In genomic region chr20:48282591-48283228, GRCh38 we compare ENCODE assay signal across 20 cellular contexts.
DNase-seq lines count a peak whose midpoint lies in the region; ATAC-seq, FAIRE-seq and TF ChIP-seq lines count a peak whose summit lies in the region.
"Had no signal": no experiment of that assay in that cellular context is flagged by ENCODE, and none has a peak within 500 bp of the region (broad histone marks: within the 10 kb centered on the region; RNA-seq: fewer than 3 reads in every experiment).

No MANE protein-coding gene starts in this region.

- H3K4me3 ChIP-seq in H1 (ENCODE audit: extremely low read depth in 1 of 4, insufficient read depth in 2 of 4, low read depth in 3 of 4, low read length in 4 of 4): no peak overlapping the region
- H3K4me3 ChIP-seq: dorsolateral prefrontal cortex, right atrium auricular region, SJSA1, tibial artery had no signal

- no peak overlapping the region for H3K18ac ChIP-seq in H1 (ENCODE audit: extremely low read depth, low read length)

- H3K4me2 ChIP-seq in H1 (ENCODE audit: insufficient read depth in 1 of 2, low read depth in 2 of 2, low read length in 2 of 2): no peak overlapping the region

- TF ChIP-seq RAD21 in H1 (IDR thresholded peaks at IDR 0.05 in 1 of 2, conservative IDR thresholded peaks at IDR 0.05 in 1 of 2; ENCODE audit: low read depth in 2 of 2, low read length in 2 of 2): no peak

- no peak overlapping the region for H3K56ac ChIP-seq in H1 (replicated peaks; ENCODE audit: insufficient read length, low read depth, low read length)

- H2BK5ac ChIP-seq in H1 (ENCODE audit: low read depth, low read length): no peak overlapping the region

- H3K27me3 Mint-ChIP-seq in stimulated activated naive CD8-positive, alpha-beta T cell treated with anti-CD3 and anti-CD28 coated beads, Interleukin-15, amount 100 ng/mL, for 72 hours: peaks cover 13% of the 10 kb centered on the region

- H2BK20ac ChIP-seq in H1 (ENCODE audit: low read length): no peak overlapping the region

- no peak overlapping the region for H4K8ac ChIP-seq in H1 (ENCODE audit: extremely low read depth, insufficient read depth, low read length)

- no peak overlapping the region for H3K23ac ChIP-seq in H1 (ENCODE audit: insufficient read length)

- no peak overlapping the region for H4K5ac ChIP-seq in H1 (ENCODE audit: insufficient read length, low read depth, low read length)

- H3K27ac Mint-ChIP-seq in stimulated activated naive CD8-positive, alpha-beta T cell treated with anti-CD3 and anti-CD28 coated beads, Interleukin-15, amount 100 ng/mL, for 72 hours: no peak overlapping the region
- H3K27ac Mint-ChIP-seq: activated CD4-positive, alpha-beta T cell treated with anti-CD3 and anti-CD28 coated beads for 36 hours; CD8-positive, alpha-beta T cell; stimulated activated memory B cell treated with anti-CD40 and anti-IgM and Interleukin-4, amounts not matched to agents 10 μg/mL and 1 μg/mL and 100 μg/mL, for 72 hours had no signal

- no peaks in the 10 kb centered on the region for H3K36me3 ChIP-seq in H1 (ENCODE audit: control insufficient read depth in 2 of 4, insufficient read depth in 4 of 4, low read length in 3 of 4)
- H3K36me3 ChIP-seq: right atrium auricular region, SJSA1, tibial artery had no signal

- H3K27ac ChIP-seq in H1 (ENCODE audit: low read depth, low read length): no peak overlapping the region
- H3K27ac ChIP-seq: right atrium auricular region, SJSA1 had no signal

- CTCF ChIA-PET in H1 (lab: Charles Lee; ENCODE audit: partially characterized antibody): interaction anchor here (1.1 to 1.6 kb wide), 3 partner anchors 62 to 338 kb away, joined by 3 read pairs; no protein-coding TSS in a partner anchor

- TF ChIP-seq CTCF in H1 (IDR thresholded peaks at IDR 0.05; ENCODE audit: control extremely low read depth in 1 of 3, insufficient read depth in 1 of 3, low read depth in 1 of 3, low read length in 3 of 3): no peak

- H4K91ac ChIP-seq in H1 (replicated peaks; ENCODE audit: insufficient read length, low read length): no peak overlapping the region

- peak; percentile 3 for DNase-seq in stimulated activated naive CD8-positive, alpha-beta T cell treated with anti-CD3 and anti-CD28 coated beads, Interleukin-15, Interleukin-2, amounts not matched to agents 100 U/mL and 50 U/mL, for 24 hours
- no peak for DNase-seq in stimulated activated naive CD8-positive, alpha-beta T cell treated with anti-CD3 and anti-CD28 coated beads, Interleukin-15, amount 100 ng/mL, for 72 hours
- DNase-seq in NCI-H2171 treated with DMSO at 0.1 percent for 48 hours (lab: John Stamatoyannopoulos, UW) (peak; percentile 64), H1 (ENCODE audit: low read depth in 1 of 2, low spot score in 2 of 2) (no peak), HK-2 (ENCODE audit: unreplicated experiment) (no peak), DMS79 treated with DMSO at 0.1 percent for 48 hours (lab: John Stamatoyannopoulos, UW) (no peak)
- DNase-seq: activated CD4-positive, alpha-beta T cell treated with anti-CD3 and anti-CD28 coated beads for 36 hours; activated effector memory CD4-positive, alpha-beta T cell treated with anti-CD3 and anti-CD28 coated beads, Interleukin-2, amount 50 U/mL, for 16 hours; CD8-positive, alpha-beta T cell; NCI-H2107; NCI-H526 treated with DMSO at 0.1 percent for 48 hours; PC-3; tibial artery had no signal

- H3K4me3 Mint-ChIP-seq in stimulated activated naive CD8-positive, alpha-beta T cell treated with anti-CD3 and anti-CD28 coated beads, Interleukin-15, amount 100 ng/mL, for 72 hours: no peak overlapping the region
- H3K4me3 Mint-ChIP-seq: activated CD4-positive, alpha-beta T cell treated with anti-CD3 and anti-CD28 coated beads for 36 hours; CD8-positive, alpha-beta T cell; stimulated activated memory B cell treated with anti-CD40 and anti-IgM and Interleukin-4, amounts not matched to agents 10 μg/mL and 1 μg/mL and 100 μg/mL, for 72 hours had no signal

- no peak for TF ChIP-seq EP300 in H1 (IDR thresholded peaks at IDR 0.05; ENCODE audit: borderline replicate concordance in 1 of 2, low read depth in 2 of 2, low read length in 2 of 2)

- no peaks in the 10 kb centered on the region for H3K4me1 Mint-ChIP-seq in stimulated activated naive CD8-positive, alpha-beta T cell treated with anti-CD3 and anti-CD28 coated beads, Interleukin-15, amount 100 ng/mL, for 72 hours
- H3K4me1 Mint-ChIP-seq: activated CD4-positive, alpha-beta T cell treated with anti-CD3 and anti-CD28 coated beads for 36 hours had no signal

- no peak overlapping the region for H2BK12ac ChIP-seq in H1 (ENCODE audit: low read depth, low read length)

- 90% methylated on average over 4 of the region's 4 CpGs; no CpG with 5 or more reads in 1 of the 2 experiments for WGBS in H1 (ENCODE audit: extremely low coverage in 1 of 2, insufficient coverage in 1 of 2, insufficient read length in 1 of 2, insufficient replicate concordance in 2 of 2, low coverage in 1 of 2, low lambda C conversion rate in 2 of 2, missing lambda C conversion rate in 1 of 2), 2 experiments

- no peaks in the 10 kb centered on the region for H3K79me1 ChIP-seq in H1 (ENCODE audit: low read depth, low read length)

- H3K4ac ChIP-seq in H1 (replicated peaks; ENCODE audit: insufficient read length, low read depth, low read length): no peak overlapping the region

- H3K9ac ChIP-seq in H1 (replicated peaks in 1 of 4; ENCODE audit: extremely low read depth in 1 of 4, low read depth in 3 of 4, low read length in 3 of 4): no peak overlapping the region

- H4K20me1 ChIP-seq in H1 (replicated peaks in 1 of 2; ENCODE audit: control insufficient read depth in 1 of 2, insufficient read depth in 2 of 2, low read length in 2 of 2): no peaks in the 10 kb centered on the region

- no peak overlapping the region for H2BK15ac ChIP-seq in H1 (ENCODE audit: low read length)

- FAIRE-seq in H1 (lab: Jason Lieb, UNC): no peak
- FAIRE-seq: frontal cortex had no signal

- no peak overlapping the region for H2AK5ac ChIP-seq in H1 (ENCODE audit: low read depth, low read length)

- H3K23me2 ChIP-seq in H1 (ENCODE audit: low read depth, low read length): no peaks in the 10 kb centered on the region

- H2AFZ ChIP-seq in H1 (ENCODE audit: low read length): no peak overlapping the region

- TF ChIP-seq POLR2A in H1 (IDR thresholded peaks at IDR 0.05; ENCODE audit: control extremely low read depth in 1 of 2, low read depth in 2 of 2, low read length in 2 of 2): no peak

- POLR2A ChIA-PET in H1 (lab: Charles Lee; ENCODE audit: partially characterized antibody): no interaction called here

- no peaks in the 10 kb centered on the region for H3K79me2 ChIP-seq in H1 (ENCODE audit: control insufficient read depth in 1 of 2, insufficient read depth in 2 of 2, low read length in 2 of 2)

- ATAC-seq in stimulated activated naive CD8-positive, alpha-beta T cell treated with anti-CD3 and anti-CD28 coated beads, Interleukin-15, Interleukin-2, amounts not matched to agents 100 U/mL and 50 U/mL, for 24 hours: peak; percentile 40
- no peak for ATAC-seq in stimulated activated naive CD8-positive, alpha-beta T cell treated with anti-CD3 and anti-CD28 coated beads, Interleukin-15, amount 100 ng/mL, for 72 hours
- ATAC-seq in GM19023 (IDR thresholded peaks at IDR 0.05; ENCODE audit: unreplicated experiment) (no peak), HG02840 (IDR thresholded peaks at IDR 0.05; ENCODE audit: low FRiP score, unreplicated experiment) (no peak)
- ATAC-seq: activated CD4-positive, alpha-beta T cell treated with anti-CD3 and anti-CD28 coated beads for 36 hours; CD8-positive, alpha-beta T cell; stimulated activated memory B cell treated with anti-CD40 and anti-IgM and Interleukin-4, amounts not matched to agents 10 μg/mL and 1 μg/mL and 100 μg/mL, for 72 hours had no signal

- H2BK120ac ChIP-seq in H1 (replicated peaks; ENCODE audit: low read depth, low read length): no peak overlapping the region

- no peaks in the 10 kb centered on the region for H3K27me3 ChIP-seq in H1 (replicated peaks in 1 of 4; ENCODE audit: control insufficient read depth in 3 of 4, extremely low read depth in 1 of 4, insufficient read depth in 3 of 4, low read length in 3 of 4)
- H3K27me3 ChIP-seq: dorsolateral prefrontal cortex, right atrium auricular region, SJSA1, tibial artery had no signal

- no peaks in the 10 kb centered on the region for H3K9me3 Mint-ChIP-seq in stimulated activated naive CD8-positive, alpha-beta T cell treated with anti-CD3 and anti-CD28 coated beads, Interleukin-15, amount 100 ng/mL, for 72 hours
- H3K9me3 Mint-ChIP-seq: CD8-positive, alpha-beta T cell had no signal

- H3K14ac ChIP-seq in H1 (ENCODE audit: insufficient read length): no peak overlapping the region

- H3K4me1 ChIP-seq in H1 (replicated peaks in 1 of 4; ENCODE audit: control insufficient read depth in 3 of 4, insufficient read depth in 4 of 4, low read length in 3 of 4): peaks cover 0 to 3% (median under 1%) of the 10 kb centered on the region in 4 experiments; a peak in 3 of 7 replicates

- H3K9me3 ChIP-seq in H1 (ENCODE audit: insufficient read depth in 2 of 2, low read depth in 1 of 2, low read length in 1 of 2): no peaks in the 10 kb centered on the region
- H3K9me3 ChIP-seq: right atrium auricular region, SJSA1, tibial artery had no signal

TF ChIP-seq in H1, 55 proteins besides CTCF, POLR2A, EP300 and RAD21:
- TF ChIP-seq YY1 (IDR thresholded peaks at IDR 0.05; ENCODE audit: low read depth, low read length) (no peak), TEAD4 (IDR thresholded peaks at IDR 0.05; ENCODE audit: low read depth, low read length) (no peak), KDM5A (IDR thresholded peaks at IDR 0.05; ENCODE audit: low read length) (no peak), USF2 (IDR thresholded peaks at IDR 0.05; ENCODE audit: low read length) (peak; percentile 60), HDAC6 (IDR thresholded peaks at IDR 0.05; ENCODE audit: low read depth, low read length) (no peak), JUND (IDR thresholded peaks at IDR 0.05; ENCODE audit: low read length) (no peak)

Comparison
In these comparisons a context has a peak if more than half of its experiments do, and no peak if none do; other contexts are left out.
1. DNase-seq: peak in stimulated activated naive CD8-positive, alpha-beta T cell treated with anti-CD3 and anti-CD28 coated beads, Interleukin-15, Interleukin-2, amounts not matched to agents 100 U/mL and 50 U/mL, for 24 hours (single experiment) and NCI-H2171 treated with DMSO at 0.1 percent for 48 hours (single experiment); none in stimulated activated naive CD8-positive, alpha-beta T cell treated with anti-CD3 and anti-CD28 coated beads, Interleukin-15, amount 100 ng/mL, for 72 hours (0 of 2), H1 (0 of 2), HK-2 (single experiment) and DMS79 treated with DMSO at 0.1 percent for 48 hours (single experiment).